In the genomic region with DNA sequence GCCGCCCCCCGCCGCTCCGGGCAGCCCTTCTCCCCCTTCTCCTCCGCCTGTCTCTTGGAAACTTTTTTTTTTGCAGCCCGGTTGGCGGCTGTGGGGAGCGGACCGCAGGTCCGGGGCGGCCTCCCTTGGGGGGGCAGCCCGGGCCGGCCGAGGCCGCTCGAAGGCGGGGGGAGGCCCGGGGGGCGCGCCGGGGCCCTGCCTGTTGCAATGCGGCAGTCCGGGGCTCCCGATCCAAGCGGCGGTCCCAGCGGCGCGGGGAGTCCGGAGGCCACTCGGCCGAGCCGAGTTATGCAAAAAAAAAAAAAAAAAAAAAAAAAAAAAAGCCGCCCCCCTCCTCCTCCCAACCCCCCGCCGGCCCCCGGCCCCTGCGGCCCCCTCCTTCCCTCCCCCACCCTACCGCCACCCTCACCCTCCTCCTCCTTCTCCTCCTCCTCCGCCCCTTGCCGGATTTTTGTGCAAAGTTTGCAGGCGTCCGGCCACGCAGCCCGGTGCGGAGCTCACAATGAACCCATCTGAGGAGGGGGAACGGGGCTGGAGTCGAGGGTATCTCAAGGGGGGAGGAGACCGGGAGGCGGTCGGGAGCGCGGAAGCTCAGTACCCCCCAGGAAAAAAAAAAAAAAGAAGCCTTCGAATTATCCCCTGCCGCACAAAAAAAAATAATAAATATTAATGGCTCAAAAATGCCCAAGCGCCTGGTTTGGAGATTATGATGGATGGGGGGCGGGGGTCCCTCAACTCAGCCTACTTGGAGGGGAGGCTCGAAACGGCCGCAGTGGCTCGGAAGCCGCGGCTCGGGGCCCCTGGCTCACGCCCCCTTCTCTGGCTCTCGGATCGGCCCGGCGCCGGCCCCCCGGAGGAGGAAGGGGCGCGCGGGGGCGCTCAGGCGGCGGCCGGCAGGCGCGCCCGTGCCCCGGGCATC, we compare ENCODE assay signal across 9 cellular contexts. TPM values are rescaled to one million over a fixed set of nuclear protein-coding genes. Genes with fewer than 3 reads are reported as not detected.
DNase-seq lines count a peak whose midpoint lies in the region; ATAC-seq and TF ChIP-seq lines count a peak whose summit lies in the region.
"Had no signal": no experiment of that assay in that cellular context is flagged by ENCODE, and none has a peak within 500 bp of the region (broad histone marks: within the 10 kb centered on the region; RNA-seq: fewer than 3 reads in every experiment).

A gene (minus strand): TSS at position 291 of the 919 bp plus-strand sequence. CDS start 338 bp downstream, outside the sequence.

- peak within 1 kb of the TSS; percentile 19 for H4K91ac ChIP-seq in neuronal stem cell (ENCODE audit: low read depth, low read length, poor library complexity)

- peak within 1 kb of the TSS; percentile 94 for H3K23ac ChIP-seq in neuronal stem cell (ENCODE audit: low read depth, low read length, poor library complexity)

- H4K8ac ChIP-seq in neuronal stem cell (ENCODE audit: low read depth, low read length): no peak within 1 kb of the TSS

- WGBS in esophagus squamous epithelium, 2 donors: 0 to 3% methylated on average over 9 to 29 of the region's 82 CpGs
- WGBS in neuronal stem cell (ENCODE audit: extremely low coverage in 2 of 2, insufficient read length in 2 of 2, insufficient replicate concordance in 1 of 2), 2 donors: no CpG with 5 or more reads among the region's 82 CpGs

- H3K36me3 ChIP-seq in Panc1 (ENCODE audit: control insufficient read depth, insufficient read depth, low read length) (no peaks in the 10 kb centered on the region), esophagus squamous epithelium (no peaks in the 10 kb centered on the region), neuronal stem cell (replicated peaks in 1 of 2; ENCODE audit: control insufficient read depth in 2 of 2, insufficient read depth in 2 of 2, low read length in 2 of 2) (peaks cover 0 to 9% of the 10 kb centered on the region in 2 donors)

- peak within 1 kb of the TSS; percentile 84 for H2AFZ ChIP-seq in neuronal stem cell (ENCODE audit: low read length)

- TF ChIP-seq POLR2A in esophagus squamous epithelium (IDR thresholded peaks at IDR 0.05): no peak

- peak within 1 kb of the TSS; percentile 100 for H3K18ac ChIP-seq in neuronal stem cell (ENCODE audit: low read length)

- POLR2A ChIA-PET in Panc1 (lab: Charles Lee): no interaction called here

- no TSS peak for BruUV-seq in Panc1 (replicated peaks; lab: Mats Ljungman, UMichigan)

- H3K4me3 ChIP-seq in Panc1 (ENCODE audit: low read depth in 2 of 2, low read length in 2 of 2) (peak within 1 kb of the TSS; percentile 34 to 41), esophagus squamous epithelium (peak within 1 kb of the TSS; percentile 60 to 90 (median 71)), neuronal stem cell (ENCODE audit: low read length in 2 of 2) (peak within 1 kb of the TSS; percentile 66 to 90)

- H2BK120ac ChIP-seq in neuronal stem cell (ENCODE audit: low read depth, low read length): peak within 1 kb of the TSS; percentile 72

- H3K9ac ChIP-seq in neuronal stem cell (ENCODE audit: low read depth, low read length, poor library complexity): peak within 1 kb of the TSS; percentile 94

- CTCF ChIA-PET in Panc1 (lab: Charles Lee): interaction anchor here (0.7 kb wide), 2 partner anchors 65 to 178 kb away, joined by 5 to 6 read pairs; no protein-coding TSS in a partner anchor

- peaks cover 6% of the 10 kb centered on the region for H3K79me1 ChIP-seq in neuronal stem cell (ENCODE audit: low read depth, low read length)

- in situ Hi-C loops in Panc1 (cut with HindIII; ENCODE audit: low pct_unique_long_range_greater_than_20kb, low sequenced_read_pairs): no loop called here

- peaks cover 6% of the 10 kb centered on the region for H3K27me3 ChIP-seq in Panc1 (ENCODE audit: control insufficient read depth, insufficient read depth, low read length)
- peaks cover 0 to 83% (median 0%) of the 10 kb centered on the region in 4 donors for H3K27me3 ChIP-seq in esophagus squamous epithelium
- H3K27me3 ChIP-seq in neuronal stem cell (ENCODE audit: control insufficient read depth in 3 of 3, insufficient read depth in 3 of 3, low read depth in 1 of 3, low read length in 3 of 3): peaks cover 0 to 22% (median 2%) of the 10 kb centered on the region in 3 experiments

- peak within 1 kb of the TSS; percentile 37 for H3K4ac ChIP-seq in neuronal stem cell (ENCODE audit: low read length)

- peak within 1 kb of the TSS; percentile 82 for H3K14ac ChIP-seq in neuronal stem cell (ENCODE audit: low read length)

- peak within 1 kb of the TSS; percentile 22 for H2BK12ac ChIP-seq in neuronal stem cell (ENCODE audit: low read length)

- intact Hi-C loops in Panc1 (cut with micrococcal nuclease; ENCODE audit: unreplicated experiment): no loop called here
- intact Hi-C loops in esophagus squamous epithelium (cut with DNase I): no loop called here

- peak within 1 kb of the TSS; percentile 89 for H3K4me2 ChIP-seq in neuronal stem cell (ENCODE audit: insufficient read depth, low read length, poor library complexity, severe bottlenecking)

- peak within 1 kb of the TSS; percentile 81 for H2BK15ac ChIP-seq in neuronal stem cell (ENCODE audit: low read length)

- DNase-seq in Panc1 (ENCODE audit: low read depth, low spot score) (no peak), esophagus squamous epithelium (lab: John Stamatoyannopoulos, UW) (no peak), neuronal stem cell (ENCODE audit: low spot score) (peak; percentile 51), midbrain (lab: John Stamatoyannopoulos, UW) (no peak), GF-D8 (lab: John Stamatoyannopoulos, UW) (no peak)
- DNase-seq in activated CD4-positive, CD25-positive, alpha-beta regulatory T cell treated with anti-CD3 and anti-CD28 coated beads, Interleukin-2, amount 50 U/mL, for 72 hours: no peak

- H3K9me3 ChIP-seq in Panc1 (ENCODE audit: control insufficient read depth, insufficient read depth, low read depth, low read length) (no peaks in the 10 kb centered on the region), esophagus squamous epithelium (no peaks in the 10 kb centered on the region), neuronal stem cell (replicated peaks in 1 of 2; ENCODE audit: control insufficient read depth in 2 of 2, insufficient read depth in 1 of 2, low read depth in 1 of 2, low read length in 2 of 2) (no peaks in the 10 kb centered on the region)

- TF ChIP-seq CTCF in Panc1 (IDR thresholded peaks at IDR 0.05): no peak
- TF ChIP-seq CTCF in esophagus squamous epithelium (IDR thresholded peaks at IDR 0.05): no peak

- peak within 1 kb of the TSS; percentile 84 for H2AK5ac ChIP-seq in neuronal stem cell (ENCODE audit: low read depth, low read length)

- ATAC-seq in GM21528 (IDR thresholded peaks at IDR 0.05; ENCODE audit: low FRiP score, unreplicated experiment): peak; percentile 2
- ATAC-seq in Panc1: no peak
- ATAC-seq in HG02870 (IDR thresholded peaks at IDR 0.05; ENCODE audit: unreplicated experiment): no peak

- H3K27ac ChIP-seq in Panc1 (ENCODE audit: low read length) (no peak within 1 kb of the TSS), esophagus squamous epithelium (peak within 1 kb of the TSS; percentile 77 to 97 (median 87)), neuronal stem cell (replicated peaks; ENCODE audit: low read length) (peak within 1 kb of the TSS; percentile 94)

- H3K4me1 ChIP-seq in Panc1 (ENCODE audit: control insufficient read depth, insufficient read depth, low read length) (no peaks in the 10 kb centered on the region), esophagus squamous epithelium (peaks cover 27 to 70% (median 30%) of the 10 kb centered on the region in 3 donors), neuronal stem cell (ENCODE audit: control insufficient read depth in 2 of 2, insufficient read depth in 1 of 2, low read depth in 1 of 2, low read length in 2 of 2) (peaks cover 18 to 46% of the 10 kb centered on the region in 2 donors)

- H2BK5ac ChIP-seq in neuronal stem cell (ENCODE audit: low read length): peak within 1 kb of the TSS; percentile 97

RNA-seq across cellular contexts. Expression of the gene that starts here (rescaled TPM):
- 0.49 TPM for total RNA-seq in Panc1 (2021; ENCODE audit: unreplicated experiment)
- 0.10 TPM for polyA plus RNA-seq in Panc1 (2012; ENCODE audit: insufficient read length)
- 1 to 10 TPM in 2 of 4 donors, under 1 TPM in 2; 0.72 to 5.9 (median 1.1) TPM for total RNA-seq in esophagus squamous epithelium
- polyA plus RNA-seq in neuronal stem cell (2013, experiment 1 of 2): 27.7 TPM
- polyA plus RNA-seq in neuronal stem cell (2013, experiment 2 of 2): 27.1 TPM
- total RNA-seq: T-helper 1 cell treated with Interleukin-12 subunit alpha and Interleukin-12 subunit beta and Interleukin-4 antibody, amounts not matched to agents 30 ng/mL and 1 ng/mL, for 36 hours had no signal
